ENCODE assay signal across 21 cellular contexts in the genomic region with DNA sequence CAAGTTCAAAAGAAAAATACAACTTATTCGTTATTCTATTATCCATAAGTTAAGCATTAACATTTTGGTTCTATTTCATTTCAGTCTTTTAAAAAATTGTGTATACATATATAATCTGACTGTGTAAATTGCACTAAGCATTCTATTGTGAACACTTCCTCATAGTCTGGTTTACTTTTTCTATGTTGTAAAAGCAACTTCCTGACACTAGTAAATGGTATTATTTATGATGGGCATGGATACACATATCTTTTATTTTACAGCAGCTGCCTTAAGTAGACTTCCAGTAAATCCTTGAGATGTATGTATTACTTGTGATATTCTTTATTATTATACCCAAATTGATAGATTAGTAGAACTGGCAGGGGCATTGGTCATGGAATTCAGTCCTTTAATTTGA. TPM values are rescaled to one million over a fixed set of nuclear protein-coding genes. Genes with fewer than 3 reads are reported as not detected.
A peak's percentile ranks its signal among the peaks of the same experiment; 100 is the strongest.
DNase-seq lines count a peak whose midpoint lies in the region; ATAC-seq and TF ChIP-seq lines count a peak whose summit lies in the region.
"Had no signal": no experiment of that assay in that cellular context is flagged by ENCODE, and none has a peak within 500 bp of the region (broad histone marks: within the 10 kb centered on the region; RNA-seq: fewer than 3 reads in every experiment).

No MANE protein-coding gene starts in this region.

- H2AFZ ChIP-seq in PC-9: no peak overlapping the region

- H3K27me3 ChIP-seq in PC-9 (ENCODE audit: insufficient read depth, low read depth) (no peaks in the 10 kb centered on the region), stomach (no peaks in the 10 kb centered on the region)

- TF ChIP-seq EP300 in stomach (IDR thresholded peaks at IDR 0.05): no peak

- peak overlapping the region; percentile 38 for H3K27ac ChIP-seq in PC-9
- H3K27ac ChIP-seq in stomach: peak overlapping the region in 4 of 5 donors; percentile 50 to 66 (median 56)
- H3K27ac ChIP-seq: 22Rv1 had no signal

- BruUV-seq in PC-9 (replicated peaks; lab: Mats Ljungman, UMichigan): no TSS peak

- POLR2A ChIA-PET in PC-9 (lab: Charles Lee; ENCODE audit: unreplicated experiment): no interaction called here

- H3K4me1 ChIP-seq in PC-9 (replicated peaks; ENCODE audit: insufficient read depth) (peaks cover 84% of the 10 kb centered on the region), stomach (peaks cover 37 to 88% (median 71%) of the 10 kb centered on the region in 4 donors)

- peaks cover 99% of the 10 kb centered on the region for H3K79me2 ChIP-seq in PC-9 (ENCODE audit: low read depth)

- DNase-seq in DMS53 (lab: John Stamatoyannopoulos, UW) (peak; percentile 8), DMS53 treated with DMSO at 0.1 percent for 48 hours (lab: John Stamatoyannopoulos, UW; ENCODE audit: unreplicated experiment) (no peak), PC-9 (no peak), left colon (no peak), stomach (no peak), NCI-H2029 treated with DMSO at 0.1 percent for 48 hours (lab: John Stamatoyannopoulos, UW) (no peak)
- DNase-seq in stimulated activated CD4-positive, alpha-beta T cell treated with anti-CD3 and anti-CD28 coated beads, Interleukin-15, amount 100 ng/mL, for 24 hours: no peak
- DNase-seq: activated B cell treated with CpG ODN at 0.5 μM for 24 hours; activated CD8-positive, alpha-beta memory T cell treated with anti-CD3 and anti-CD28 coated beads for 24 hours; central memory CD4-positive, alpha-beta T cell; effector memory CD4-positive, alpha-beta T cell; midbrain; NCI-H1092; NCI-H2107; nucleus accumbens; SHP77; T-helper 17 cell had no signal

- peaks cover 45% of the 10 kb centered on the region for H3K36me3 ChIP-seq in PC-9 (ENCODE audit: low read depth)
- no peaks in the 10 kb centered on the region for H3K36me3 ChIP-seq in stomach

- peak; percentile 77 for ATAC-seq in left colon
- no peak for ATAC-seq in GM21367 (IDR thresholded peaks at IDR 0.05; ENCODE audit: unreplicated experiment)
- ATAC-seq: activated T-helper 17 cell treated with anti-CD3 and anti-CD28 coated beads, Interleukin-2, amount 50 U/mL, for 72 hours; T-helper 17 cell had no signal

- no peak for TF ChIP-seq POLR2A in stomach (IDR thresholded peaks at IDR 0.05)

- peak overlapping the region; percentile 24 for H3K4me2 ChIP-seq in PC-9

- TF ChIP-seq CTCF in PC-9 (conservative IDR thresholded peaks at IDR 0.05) (no peak), stomach (IDR thresholded peaks at IDR 0.05) (no peak)

- intact Hi-C loops in PC-9 (cut with micrococcal nuclease; ENCODE audit: unreplicated experiment): loop anchor here (1.0 to 2.0 kb wide), 2 partner anchors 33 to 43 kb away; no protein-coding TSS in a partner anchor
- intact Hi-C loops in left colon (cut with DNase I, micrococcal nuclease): no loop called here
- intact Hi-C loops in stomach (cut with DNase I; ENCODE audit: low total_unique reads): no loop called here

- H3F3A ChIP-seq in PC-9 (ENCODE audit: insufficient read depth, low read depth): peaks cover 87% of the 10 kb centered on the region

- H3K4me3 ChIP-seq in PC-9: no peak overlapping the region
- H3K4me3 ChIP-seq in stomach: no peak overlapping the region
- H3K4me3 ChIP-seq: skin epidermis had no signal

- H3K9me3 ChIP-seq in PC-9 (ENCODE audit: insufficient read depth, low read depth): peaks cover 3% of the 10 kb centered on the region
- no peaks in the 10 kb centered on the region for H3K9me3 ChIP-seq in stomach

- CTCF ChIA-PET in PC-9 (lab: Charles Lee): interaction anchor here (0.6 kb wide), 1 partner anchor 19 kb away, joined by 3 read pairs; no protein-coding TSS in a partner anchor

- WGBS in stomach, 5 donors: 41 to 64% (median 49%) methylated on average over 1 of the region's 1 CpG

- 0 out of 2 replicates have a peak, but pooled peaks cover 4% of the 10 kb centered on the region for H3K9me2 ChIP-seq in PC-9 (ENCODE audit: insufficient read depth)

- peaks cover 84% of the 10 kb centered on the region for H4K20me1 ChIP-seq in PC-9 (ENCODE audit: insufficient read depth)

RNA-seq across cellular contexts. Expression of gene FNDC3B, which starts 58.2 kb away (rescaled TPM):
- total RNA-seq in PC-9 (2021) (79.4 and 106 TPM in 2 replicates), left colon (100 to 1,000 TPM; 100 to 113 TPM), stomach (100 to 1,000 TPM in 2 of 5 donors, 10 to 100 TPM in 3; 44.9 to 229 (median 75.3) TPM)
- polyA plus RNA-seq in stomach: 10 to 100 TPM in 2 of 3 donors, 1 to 10 TPM in 1; 6.0 to 21.2 (median 16.5) TPM
